ENCODE assay signal across 25 cellular contexts in the genomic region with DNA sequence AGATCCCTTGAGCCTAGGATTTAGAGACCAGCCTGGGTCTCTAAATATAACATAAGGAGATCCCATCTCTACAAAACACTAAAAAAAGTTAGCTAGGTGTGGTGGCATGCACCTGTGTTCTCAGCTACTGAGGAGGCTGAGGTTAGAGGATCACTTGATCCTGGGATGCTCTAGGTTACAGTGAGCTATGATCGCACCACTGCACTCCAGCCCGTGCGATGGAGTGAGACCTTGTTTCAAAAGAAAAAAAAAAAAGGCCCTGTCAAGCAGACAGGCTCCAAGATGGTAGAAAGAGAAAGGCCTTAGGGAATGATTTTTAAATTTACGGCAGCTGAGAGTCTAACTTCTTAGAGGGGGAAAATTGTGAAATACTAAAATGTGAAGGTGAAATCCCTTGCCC. TPM values are rescaled to one million over a fixed set of nuclear protein-coding genes. Genes with fewer than 3 reads are reported as not detected.
A peak's percentile ranks its signal among the peaks of the same experiment; 100 is the strongest.
DNase-seq lines count a peak whose midpoint lies in the region; ATAC-seq and TF ChIP-seq lines count a peak whose summit lies in the region.
"Had no signal": no experiment of that assay in that cellular context is flagged by ENCODE, and none has a peak within 500 bp of the region (broad histone marks: within the 10 kb centered on the region; RNA-seq: fewer than 3 reads in every experiment).

No MANE protein-coding gene starts in this region.

- H3K4me1 ChIP-seq in OCI-LY7 (ENCODE audit: insufficient read depth, low read length, poor library complexity, severe bottlenecking) (peaks cover 79% of the 10 kb centered on the region), thymus (ENCODE audit: control insufficient read depth, insufficient read depth, low read length) (no peaks in the 10 kb centered on the region)

- H3K9me3 Mint-ChIP-seq in stimulated activated naive CD8-positive, alpha-beta T cell treated with anti-CD3 and anti-CD28 coated beads, Interleukin-15, Interleukin-2, amounts not matched to agents 100 ng/mL and 50 ng/mL, for 24 hours, result no peaks in the 10 kb centered on the region
- no peaks in the 10 kb centered on the region for H3K9me3 Mint-ChIP-seq in endothelial cell (ENCODE audit: unreplicated experiment)
- H3K9me3 Mint-ChIP-seq: activated naive CD4-positive, alpha-beta T cell treated with anti-CD3 and anti-CD28 coated beads for 36 hours; CD4-positive, alpha-beta memory T cell; mesothelial cell of epicardium; natural killer cell treated with Interleukin-12 subunit alpha and Interleukin-12 subunit beta and Interleukin-15 and Interleukin-18, amount 100 ng/mL, for 72 hours had no signal

- ATAC-seq in stimulated activated naive CD8-positive, alpha-beta T cell treated with anti-CD3 and anti-CD28 coated beads, Interleukin-15, Interleukin-2, amounts not matched to agents 100 U/mL and 50 U/mL, for 24 hours, result no peak
- ATAC-seq in HG02623 (IDR thresholded peaks at IDR 0.05; ENCODE audit: unreplicated experiment), result no peak
- no peak for ATAC-seq in HG02571 (IDR thresholded peaks at IDR 0.05; ENCODE audit: unreplicated experiment)
- ATAC-seq: natural killer cell treated with Interleukin-12 subunit alpha and Interleukin-12 subunit beta and Interleukin-15 and Interleukin-18, amount 100 ng/mL, for 72 hours had no signal

- intact Hi-C loops in OCI-LY7 (cut with micrococcal nuclease; ENCODE audit: unreplicated experiment), result no loop called here

- no peaks in the 10 kb centered on the region for H3K36me3 ChIP-seq in OCI-LY7 (ENCODE audit: insufficient read depth, low read length)
- H3K36me3 ChIP-seq in thymus (ENCODE audit: control insufficient read depth, insufficient read depth), result no peaks in the 10 kb centered on the region
- H3K36me3 ChIP-seq: cardiac muscle cell, MG63, upper lobe of left lung had no signal

- H3K4me3 ChIP-seq in OCI-LY7 (ENCODE audit: low read depth, low read length, poor library complexity, severe bottlenecking), result no peak overlapping the region
- no peak overlapping the region for H3K4me3 ChIP-seq in thymus (ENCODE audit: low read length)
- H3K4me3 ChIP-seq: cardiac muscle cell, GM23248, MG63, upper lobe of left lung had no signal

- H3K9me2 ChIP-seq in OCI-LY7 (ENCODE audit: insufficient read depth, low read length), result no peaks in the 10 kb centered on the region

- no peak for TF ChIP-seq CTCF in OCI-LY7 (conservative IDR thresholded peaks at IDR 0.05; ENCODE audit: low read length)
- TF ChIP-seq CTCF in endothelial cell (IDR thresholded peaks at IDR 0.05; ENCODE audit: unreplicated experiment), result no peak

- POLR2A ChIA-PET in OCI-LY7 (lab: Charles Lee), result interaction anchor here (0.7 to 3.4 kb wide), 6 partner anchors 8 to 180 kb away, joined by 3 to 12 read pairs (median 4); partner anchors contain the start of gene NCOA3

- H3K79me2 ChIP-seq in OCI-LY7 (ENCODE audit: insufficient read depth, low read depth, low read length), result no peaks in the 10 kb centered on the region

- peaks cover 36% of the 10 kb centered on the region for H3K4me1 Mint-ChIP-seq in stimulated activated naive CD8-positive, alpha-beta T cell treated with anti-CD3 and anti-CD28 coated beads, Interleukin-15, Interleukin-2, amounts not matched to agents 100 ng/mL and 50 ng/mL, for 24 hours (ENCODE audit: low read depth)
- H3K4me1 Mint-ChIP-seq in endothelial cell (ENCODE audit: unreplicated experiment), result peaks cover 16% of the 10 kb centered on the region

- no peak overlapping the region for H3K4me3 Mint-ChIP-seq in stimulated activated naive CD8-positive, alpha-beta T cell treated with anti-CD3 and anti-CD28 coated beads, Interleukin-15, Interleukin-2, amounts not matched to agents 100 ng/mL and 50 ng/mL, for 24 hours
- no peak overlapping the region for H3K4me3 Mint-ChIP-seq in endothelial cell (ENCODE audit: unreplicated experiment)
- H3K4me3 Mint-ChIP-seq: activated naive CD4-positive, alpha-beta T cell treated with anti-CD3 and anti-CD28 coated beads for 36 hours; CD4-positive, alpha-beta memory T cell; mesothelial cell of epicardium; natural killer cell treated with Interleukin-12 subunit alpha and Interleukin-12 subunit beta and Interleukin-15 and Interleukin-18, amount 100 ng/mL, for 72 hours had no signal

- DNase-seq in stimulated activated naive CD8-positive, alpha-beta T cell treated with anti-CD3 and anti-CD28 coated beads, Interleukin-15, Interleukin-2, amounts not matched to agents 100 U/mL and 50 U/mL, for 24 hours, result no peak
- DNase-seq in OCI-LY7 (ENCODE audit: low spot score) (peak; percentile 56), endothelial cell (ENCODE audit: low spot score) (no peak)
- no peak for DNase-seq in effector CD8-positive, alpha-beta T cell (lab: John Stamatoyannopoulos, UW)
- DNase-seq: activated CD8-positive, alpha-beta memory T cell treated with anti-CD3 and anti-CD28 coated beads for 24 hours; activated naive CD4-positive, alpha-beta T cell treated with anti-CD3 and anti-CD28 coated beads for 36 hours; activated T-cell treated with anti-CD3 and anti-CD28 coated beads, Interleukin-2, amount 50 U/mL, for 48 hours; anterior cingulate cortex; CD4-positive, alpha-beta memory T cell; glutamatergic neuron; GM23248; MG63; NCI-H1417 treated with DMSO at 0.1 percent for 48 hours; NCI-H82; SHP77; stimulated activated CD4-positive, alpha-beta T cell treated with anti-CD3 and anti-CD28 coated beads, Interleukin-12 subunit alpha, Interleukin-12 subunit beta, amount 100 ng/mL, for 4 hours; stimulated activated CD4-positive, alpha-beta T cell treated with anti-CD3 and anti-CD28 coated beads, Interleukin-4, amount 100 ng/mL, for 24 hours; upper lobe of left lung had no signal

- WGBS in thymus, result 98% methylated on average over 4 of the region's 4 CpGs

- H3K27ac ChIP-seq in OCI-LY7 (ENCODE audit: low read depth, low read length, poor library complexity, severe bottlenecking) (peak overlapping the region; percentile 56), thymus (ENCODE audit: low read depth) (peak overlapping the region; percentile 5)
- H3K27ac ChIP-seq: cardiac muscle cell, GM23248 had no signal

- BruUV-seq in OCI-LY7 (replicated peaks; lab: Mats Ljungman, UMichigan), result no TSS peak

- no peaks in the 10 kb centered on the region for H3K27me3 Mint-ChIP-seq in stimulated activated naive CD8-positive, alpha-beta T cell treated with anti-CD3 and anti-CD28 coated beads, Interleukin-15, Interleukin-2, amounts not matched to agents 100 ng/mL and 50 ng/mL, for 24 hours
- H3K27me3 Mint-ChIP-seq in endothelial cell (ENCODE audit: unreplicated experiment), result peaks cover 2% of the 10 kb centered on the region
- H3K27me3 Mint-ChIP-seq: CD4-positive, alpha-beta memory T cell had no signal

- H3K36me3 Mint-ChIP-seq in stimulated activated naive CD8-positive, alpha-beta T cell treated with anti-CD3 and anti-CD28 coated beads, Interleukin-15, Interleukin-2, amounts not matched to agents 100 ng/mL and 50 ng/mL, for 24 hours (ENCODE audit: low read depth), result no peaks in the 10 kb centered on the region
- H3K36me3 Mint-ChIP-seq in endothelial cell (ENCODE audit: low read depth, unreplicated experiment), result peaks cover 4% of the 10 kb centered on the region
- H3K36me3 Mint-ChIP-seq: CD4-positive, alpha-beta memory T cell; mesothelial cell of epicardium; natural killer cell treated with Interleukin-12 subunit alpha and Interleukin-12 subunit beta and Interleukin-15 and Interleukin-18, amount 100 ng/mL, for 72 hours had no signal

- H3K9me3 ChIP-seq in OCI-LY7 (ENCODE audit: low read length) (no peaks in the 10 kb centered on the region), thymus (ENCODE audit: control insufficient read depth) (no peaks in the 10 kb centered on the region)
- H3K9me3 ChIP-seq: MG63, upper lobe of left lung had no signal

- no peaks in the 10 kb centered on the region for H3K27me3 ChIP-seq in thymus (ENCODE audit: control insufficient read depth, insufficient read depth)
- H3K27me3 ChIP-seq: cardiac muscle cell, MG63, upper lobe of left lung had no signal

- peak overlapping the region; percentile 17; the same call in 1 of the 2 replicates for H3K4me2 ChIP-seq in OCI-LY7 (ENCODE audit: low read length)

- CTCF ChIA-PET in OCI-LY7 (lab: Charles Lee; ENCODE audit: unreplicated experiment), result no interaction called here

- H2AFZ ChIP-seq in OCI-LY7 (ENCODE audit: low read length), result peak overlapping the region; percentile 60

- H4K20me1 ChIP-seq in OCI-LY7 (ENCODE audit: insufficient read depth, low read length), result no peaks in the 10 kb centered on the region

- peak overlapping the region; percentile 57 for H3K27ac Mint-ChIP-seq in stimulated activated naive CD8-positive, alpha-beta T cell treated with anti-CD3 and anti-CD28 coated beads, Interleukin-15, Interleukin-2, amounts not matched to agents 100 ng/mL and 50 ng/mL, for 24 hours
- peak overlapping the region; percentile 91 for H3K27ac Mint-ChIP-seq in endothelial cell (ENCODE audit: unreplicated experiment)
- H3K27ac Mint-ChIP-seq: activated naive CD4-positive, alpha-beta T cell treated with anti-CD3 and anti-CD28 coated beads for 36 hours; mesothelial cell of epicardium had no signal

RNA-seq across cellular contexts. Expression of gene NCOA3, which starts 22.6 kb away (rescaled TPM):
- total RNA-seq in OCI-LY7 (2014; rRNA removed; shearing (Covaris generic)), result 45.4 and 50.5 TPM in 2 replicates
- total RNA-seq in OCI-LY7 (2022) (75.6 and 86.5 TPM in 2 replicates), endothelial cell (ENCODE audit: unreplicated experiment) (54.8 TPM)
- 11.4 TPM for polyA plus RNA-seq in thymus
